In the genomic region with DNA sequence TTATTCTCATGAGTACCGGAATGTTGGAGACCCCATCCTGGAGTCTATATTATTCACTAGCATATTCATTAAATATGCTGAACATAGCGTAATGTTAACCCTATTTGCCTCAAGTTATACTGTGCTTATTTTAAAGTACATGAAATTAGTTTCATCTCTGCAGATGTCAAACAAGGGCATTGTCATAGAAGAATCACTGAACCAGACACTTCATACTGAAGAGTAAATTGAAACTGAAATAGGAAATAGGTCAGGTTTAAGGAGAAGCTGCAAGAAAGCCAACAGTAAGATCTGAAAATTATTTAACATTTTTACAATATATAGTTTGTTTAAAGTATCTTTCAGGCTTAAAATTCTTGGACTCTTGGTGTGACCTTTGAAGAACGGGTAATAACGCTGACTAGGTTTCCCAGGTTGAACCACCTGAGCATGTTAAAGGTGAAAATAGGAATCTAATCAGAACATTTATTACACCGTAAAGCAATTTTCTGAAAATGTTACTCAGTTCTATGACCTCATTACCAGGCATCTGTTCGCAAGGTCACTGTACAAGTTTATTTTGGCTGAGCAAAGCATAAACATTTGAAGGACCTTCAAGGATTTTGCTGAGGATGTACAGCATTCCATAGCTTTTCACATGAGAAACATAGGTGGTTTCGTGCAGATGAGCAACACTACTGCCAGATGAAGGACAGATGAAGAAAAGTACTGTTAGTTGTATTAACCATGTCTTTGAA, we compare ENCODE assay signal across 14 cellular contexts.
DNase-seq lines count a peak whose midpoint lies in the region; ATAC-seq and TF ChIP-seq lines count a peak whose summit lies in the region.
"Had no signal": no experiment of that assay in that cellular context is flagged by ENCODE, and none has a peak within 500 bp of the region (broad histone marks: within the 10 kb centered on the region; RNA-seq: fewer than 3 reads in every experiment).

No MANE protein-coding gene starts in this region.

- POLR2A ChIA-PET in IMR-90 (lab: Charles Lee; ENCODE audit: unreplicated experiment) = no interaction called here
- POLR2A ChIA-PET in activated CD4-positive, alpha-beta memory T cell treated with anti-CD3 and anti-CD28 coated beads for 36 hours (lab: Charles Lee) = no interaction called here
- POLR2A ChIA-PET in activated CD4-positive, alpha-beta T cell treated with anti-CD3 and anti-CD28 coated beads, Interleukin-2, amount 10 ng/mL, durations not matched to agents 7 days and 5 days (lab: Charles Lee) = no interaction called here

- no TSS peak for BruUV-seq in IMR-90 (replicated peaks; lab: Mats Ljungman, UMichigan)

- TF ChIP-seq CTCF in IMR-90 (conservative IDR thresholded peaks at IDR 0.05; ENCODE audit: low read depth, low read length) (no peak), tibial artery (IDR thresholded peaks at IDR 0.05) (no peak)

- no peaks in the 10 kb centered on the region for H3K79me2 ChIP-seq in mesendoderm (ENCODE audit: control insufficient read depth, insufficient read depth, low read length)

- H2BK5ac ChIP-seq in IMR-90 (ENCODE audit: low read depth, low read length, poor library complexity, severe bottlenecking) (no peak overlapping the region), mesendoderm (ENCODE audit: low read length) (no peak overlapping the region)

- H3K27me3 ChIP-seq in IMR-90 (ENCODE audit: control insufficient read depth, insufficient read depth, low read length) (no peaks in the 10 kb centered on the region), mesendoderm (ENCODE audit: insufficient read depth, low read length, poor library complexity) (no peaks in the 10 kb centered on the region), tibial artery (no peaks in the 10 kb centered on the region)
- H3K27me3 ChIP-seq: right lobe of liver had no signal

- H2AFZ ChIP-seq in IMR-90 (replicated peaks; ENCODE audit: low read length, poor library complexity) = no peak overlapping the region

- TF ChIP-seq POLR2A in IMR-90 (IDR thresholded peaks at IDR 0.05; ENCODE audit: low read depth, low read length) = no peak

- no peak overlapping the region for H3K27ac Mint-ChIP-seq in activated CD4-positive, alpha-beta memory T cell treated with anti-CD3 and anti-CD28 coated beads for 36 hours
- no peak overlapping the region for H3K27ac Mint-ChIP-seq in activated CD4-positive, alpha-beta T cell treated with anti-CD3 and anti-CD28 coated beads, Interleukin-2, amount 10 ng/mL, durations not matched to agents 7 days and 5 days

- H3K4me1 ChIP-seq in IMR-90 (ENCODE audit: control insufficient read depth, insufficient read depth, low read length) (peaks cover 6% of the 10 kb centered on the region; the same call in 1 of the 2 replicates), mesendoderm (ENCODE audit: control insufficient read depth, low read depth, low read length) (no peaks in the 10 kb centered on the region), tibial artery (no peaks in the 10 kb centered on the region)
- H3K4me1 ChIP-seq: right lobe of liver had no signal

- no peak overlapping the region for H2AK9ac ChIP-seq in IMR-90 (replicated peaks; ENCODE audit: low read depth, low read length, poor library complexity)

- H3K27ac ChIP-seq in IMR-90 (ENCODE audit: insufficient read depth, low read length) (no peak overlapping the region), mesendoderm (ENCODE audit: low read depth, low read length) (no peak overlapping the region), tibial artery (no peak overlapping the region)
- H3K27ac ChIP-seq: right lobe of liver had no signal

- DNase-seq in IMR-90 = peak; percentile 94
- DNase-seq in mesendoderm = no peak
- no peak for DNase-seq in tibial artery
- no peak for DNase-seq in SIG-M5 (lab: John Stamatoyannopoulos, UW)
- DNase-seq in activated CD4-positive, alpha-beta memory T cell treated with anti-CD3 and anti-CD28 coated beads for 36 hours = no peak
- no peak for DNase-seq in activated CD4-positive, alpha-beta T cell treated with anti-CD3 and anti-CD28 coated beads, Interleukin-2, amount 10 ng/mL, durations not matched to agents 7 days and 5 days
- DNase-seq: activated effector memory CD4-positive, alpha-beta T cell treated with Interleukin-2 at 50 U/mL for 16 hours; endodermal cell; KG1; NK-92 treated with Interleukin-12 subunit alpha and Interleukin-12 subunit beta, amount 100 ng/mL, for 24 hours; right lobe of liver; T1000 had no signal

- H4K8ac ChIP-seq in IMR-90 (ENCODE audit: low read depth in 2 of 2, low read length in 2 of 2) = no peak overlapping the region
- H4K8ac ChIP-seq in mesendoderm (ENCODE audit: low read depth, low read length) = no peak overlapping the region

- intact Hi-C loops in IMR-90 (cut with micrococcal nuclease) (no loop called here), tibial artery (cut with DNase I; ENCODE audit: low total_unique reads) (no loop called here)
- intact Hi-C loops in activated CD4-positive, alpha-beta memory T cell treated with anti-CD3 and anti-CD28 coated beads for 36 hours (cut with micrococcal nuclease) = no loop called here

- no peaks in the 10 kb centered on the region for H3K4me1 Mint-ChIP-seq in activated CD4-positive, alpha-beta memory T cell treated with anti-CD3 and anti-CD28 coated beads for 36 hours (ENCODE audit: low read depth)
- peaks cover 6% of the 10 kb centered on the region for H3K4me1 Mint-ChIP-seq in activated CD4-positive, alpha-beta T cell treated with anti-CD3 and anti-CD28 coated beads, Interleukin-2, amount 10 ng/mL, durations not matched to agents 7 days and 5 days
- H3K4me1 Mint-ChIP-seq: endodermal cell had no signal

- H3K9me3 Mint-ChIP-seq in activated CD4-positive, alpha-beta memory T cell treated with anti-CD3 and anti-CD28 coated beads for 36 hours = no peaks in the 10 kb centered on the region
- H3K9me3 Mint-ChIP-seq in activated CD4-positive, alpha-beta T cell treated with anti-CD3 and anti-CD28 coated beads, Interleukin-2, amount 10 ng/mL, durations not matched to agents 7 days and 5 days = no peaks in the 10 kb centered on the region
- H3K9me3 Mint-ChIP-seq: endodermal cell had no signal

- TF ChIP-seq RAD21 in IMR-90 (IDR thresholded peaks at IDR 0.05; ENCODE audit: low read length) = no peak

- H3K4me3 ChIP-seq in IMR-90 (ENCODE audit: insufficient read depth, low read depth, low read length) = no peak overlapping the region
- no peak overlapping the region for H3K4me3 ChIP-seq in mesendoderm (ENCODE audit: low read length)
- no peak overlapping the region for H3K4me3 ChIP-seq in tibial artery
- H3K4me3 ChIP-seq: right lobe of liver had no signal

- no peak overlapping the region for H2BK20ac ChIP-seq in IMR-90 (ENCODE audit: low read depth, low read length)

- no peak overlapping the region for H3K4me3 Mint-ChIP-seq in activated CD4-positive, alpha-beta memory T cell treated with anti-CD3 and anti-CD28 coated beads for 36 hours
- no peak overlapping the region for H3K4me3 Mint-ChIP-seq in activated CD4-positive, alpha-beta T cell treated with anti-CD3 and anti-CD28 coated beads, Interleukin-2, amount 10 ng/mL, durations not matched to agents 7 days and 5 days
- H3K4me3 Mint-ChIP-seq: endodermal cell had no signal

- peaks cover 7% of the 10 kb centered on the region; the same call in 1 of the 2 replicates for H3K9me1 ChIP-seq in IMR-90 (ENCODE audit: insufficient read depth, low read length)

- H2BK15ac ChIP-seq in IMR-90 (ENCODE audit: low read depth, low read length) (no peak overlapping the region), mesendoderm (replicated peaks; ENCODE audit: low read depth) (no peak overlapping the region)

- H3K9me3 ChIP-seq in IMR-90 (ENCODE audit: control insufficient read depth, insufficient read depth, low read length) (no peaks in the 10 kb centered on the region), tibial artery (no peaks in the 10 kb centered on the region)
- H3K9me3 ChIP-seq: right lobe of liver had no signal

- H3K56ac ChIP-seq in IMR-90 (ENCODE audit: extremely low read depth, insufficient read depth, low read length) = no peak overlapping the region
- H3K56ac ChIP-seq in mesendoderm (ENCODE audit: low read length) = no peak overlapping the region

- H2BK120ac ChIP-seq in IMR-90 (ENCODE audit: low read depth, low read length) (no peak overlapping the region), mesendoderm (ENCODE audit: low read depth, low read length) (peak overlapping the region; percentile 28)

- H2AK5ac ChIP-seq in IMR-90 (ENCODE audit: low read depth, low read length) = no peak overlapping the region
- no peak overlapping the region for H2AK5ac ChIP-seq in mesendoderm (ENCODE audit: low read length)

- ATAC-seq in GM18517 (IDR thresholded peaks at IDR 0.05; ENCODE audit: unreplicated experiment) = peak; percentile 76
- peak; percentile 89 for ATAC-seq in GM21786 (IDR thresholded peaks at IDR 0.05; ENCODE audit: unreplicated experiment)
- ATAC-seq in IMR-90 (ENCODE audit: low read depth) = peak; percentile 76
- ATAC-seq: right lobe of liver had no signal

- H3K23ac ChIP-seq in IMR-90 (ENCODE audit: low read depth, low read length) (no peak overlapping the region), mesendoderm (ENCODE audit: low read length) (no peak overlapping the region)

- H4K20me1 ChIP-seq in IMR-90 (ENCODE audit: insufficient read depth, low read length) = no peaks in the 10 kb centered on the region

- peak overlapping the region; percentile 31; the same call in 1 of the 2 replicates for H3K4me2 ChIP-seq in IMR-90 (ENCODE audit: low read depth, low read length)
- no peak overlapping the region for H3K4me2 ChIP-seq in mesendoderm (ENCODE audit: low read length)

- H3K18ac ChIP-seq in IMR-90 (ENCODE audit: low read depth, low read length) = no peak overlapping the region
- H3K18ac ChIP-seq in mesendoderm (ENCODE audit: low read length) = no peak overlapping the region

- in situ Hi-C loops in IMR-90 (cut with MboI; ENCODE audit: low sequenced_read_pairs) = no loop called here

- H3K4ac ChIP-seq in IMR-90 (ENCODE audit: low read depth, low read length) = no peak overlapping the region
- H3K4ac ChIP-seq in mesendoderm (ENCODE audit: low read depth, low read length) = no peak overlapping the region

- H3K14ac ChIP-seq in IMR-90 (replicated peaks; ENCODE audit: low read depth, low read length) = no peak overlapping the region

- H3K9ac ChIP-seq in IMR-90 (ENCODE audit: low read depth, low read length) (no peak overlapping the region), mesendoderm (ENCODE audit: low read length) (no peak overlapping the region)

- peaks cover 10% of the 10 kb centered on the region for H3K36me3 Mint-ChIP-seq in activated CD4-positive, alpha-beta memory T cell treated with anti-CD3 and anti-CD28 coated beads for 36 hours
- H3K36me3 Mint-ChIP-seq in activated CD4-positive, alpha-beta T cell treated with anti-CD3 and anti-CD28 coated beads, Interleukin-2, amount 10 ng/mL, durations not matched to agents 7 days and 5 days (ENCODE audit: low read depth) = peaks cover 8% of the 10 kb centered on the region

- CTCF ChIA-PET in IMR-90 (lab: Yijun Ruan, JAX) = no interaction called here
- CTCF ChIA-PET in activated CD4-positive, alpha-beta memory T cell treated with anti-CD3 and anti-CD28 coated beads for 36 hours (lab: Charles Lee) = interaction anchor here (2.0 kb wide), 1 partner anchor 26 kb away, joined by 6 read pairs; no protein-coding TSS in a partner anchor
- CTCF ChIA-PET in activated CD4-positive, alpha-beta T cell treated with anti-CD3 and anti-CD28 coated beads, Interleukin-2, amount 10 ng/mL, durations not matched to agents 7 days and 5 days (lab: Charles Lee) = interaction anchor here (2.5 kb wide), 1 partner anchor 8 kb away, joined by 5 read pairs; no protein-coding TSS in a partner anchor

- no peak overlapping the region for H4K5ac ChIP-seq in IMR-90 (ENCODE audit: low read depth, low read length)
- H4K5ac ChIP-seq in mesendoderm (ENCODE audit: low read length) = no peak overlapping the region

- H3K79me1 ChIP-seq in IMR-90 (ENCODE audit: low read depth in 1 of 2, low read length in 2 of 2) (peaks cover 2 to 8% of the 10 kb centered on the region in 2 experiments; a peak in 3 of 4 replicates), mesendoderm (ENCODE audit: low read length) (no peaks in the 10 kb centered on the region)

- H3K36me3 ChIP-seq in IMR-90 (ENCODE audit: control insufficient read depth, insufficient read depth, low read length) (peaks cover 3% of the 10 kb centered on the region; the same call in 1 of the 2 replicates), mesendoderm (ENCODE audit: control insufficient read depth, insufficient read depth, low read length) (no peaks in the 10 kb centered on the region), tibial artery (peaks cover 9 to 22% (median 10%) of the 10 kb centered on the region in 3 donors)

- 50% methylated on average over 2 of the region's 7 CpGs; no CpG with 5 or more reads in 1 of the 2 experiments for WGBS in IMR-90 (ENCODE audit: extremely low coverage in 2 of 2, insufficient read length in 1 of 2), 2 experiments
- WGBS in mesendoderm (ENCODE audit: extremely low coverage, insufficient coverage, low lambda C conversion rate) = no CpG with 5 or more reads among the region's 7 CpGs

- no peak overlapping the region for H4K91ac ChIP-seq in IMR-90 (ENCODE audit: insufficient read depth, low read depth, low read length)

- no peaks in the 10 kb centered on the region for H3K27me3 Mint-ChIP-seq in activated CD4-positive, alpha-beta memory T cell treated with anti-CD3 and anti-CD28 coated beads for 36 hours
- no peaks in the 10 kb centered on the region for H3K27me3 Mint-ChIP-seq in activated CD4-positive, alpha-beta T cell treated with anti-CD3 and anti-CD28 coated beads, Interleukin-2, amount 10 ng/mL, durations not matched to agents 7 days and 5 days

- dilution Hi-C loops in IMR-90 (cut with HindIII; ENCODE audit: low sequenced_read_pairs, unreplicated experiment) = no loop called here
